1 cellular context compared by ENCODE assay signal in genomic region chr17:2337811-2338657, GRCh38.
TF ChIP-seq lines count a peak whose summit lies in the region.

No MANE protein-coding gene starts in this region.

TF ChIP-seq in K562, 482 proteins besides CTCF, POLR2A, EP300 and RAD21 (continued from another document):
- TF ChIP-seq ATF6 (CRISPR knock-in tag; IDR thresholded peaks at IDR 0.05): no peak
- 0 out of 2 replicates have a peak, but pooled peaks have one; percentile 16 for TF ChIP-seq MTA3 (IDR thresholded peaks at IDR 0.05; ENCODE audit: borderline replicate concordance)
- TF ChIP-seq ZBTB12 (CRISPR knock-in tag; IDR thresholded peaks at IDR 0.05): no peak
- TF ChIP-seq FOXP4 (CRISPR knock-in tag; IDR thresholded peaks at IDR 0.05; ENCODE audit: borderline replicate concordance): no peak
- no peak for TF ChIP-seq SFPQ (IDR thresholded peaks at IDR 0.05; ENCODE audit: low read depth, low read length)
- no peak for TF ChIP-seq SAFB2 (IDR thresholded peaks at IDR 0.05; ENCODE audit: borderline replicate concordance, low read depth, low read length, severe bottlenecking)
- TF ChIP-seq TAF9B (IDR thresholded peaks at IDR 0.05; ENCODE audit: partially characterized antibody): no peak
- TF ChIP-seq HCFC1 (IDR thresholded peaks at IDR 0.05; ENCODE audit: low read depth, low read length): no peak
- no peak for TF ChIP-seq RAD51 (IDR thresholded peaks at IDR 0.05; ENCODE audit: borderline replicate concordance, low read depth)
- TF ChIP-seq ZBTB17 (CRISPR knock-in tag; IDR thresholded peaks at IDR 0.05): no peak
- no peak for TF ChIP-seq ZNF12 (CRISPR knock-in tag; IDR thresholded peaks at IDR 0.05)
- no peak for TF ChIP-seq NR2C2 (CRISPR knock-in tag; IDR thresholded peaks at IDR 0.05)
- no peak for TF ChIP-seq NR2C2 (tag; IDR thresholded peaks at IDR 0.05)
- TF ChIP-seq SIN3A (IDR thresholded peaks at IDR 0.05; ENCODE audit: borderline replicate concordance in 2 of 2, control insufficient read depth in 1 of 2, low read depth in 2 of 2, low read length in 2 of 2): 0 out of 4 replicates have a peak, but pooled peaks of 1 of the 2 experiments have one; percentile 13
- peak in 1 of 2 experiments; percentile 23; a peak in 1 of 4 replicates for TF ChIP-seq MAZ (CRISPR knock-in tag; conservative IDR thresholded peaks at IDR 0.05 in 1 of 2, IDR thresholded peaks at IDR 0.05 in 1 of 2)
- no peak for TF ChIP-seq ZNF639 (CRISPR knock-in tag; conservative IDR thresholded peaks at IDR 0.05 in 1 of 2, IDR thresholded peaks at IDR 0.05 in 1 of 2)
- no peak for TF ChIP-seq ZNF655 (CRISPR knock-in tag; IDR thresholded peaks at IDR 0.05)
- TF ChIP-seq NCOA2 (IDR thresholded peaks at IDR 0.05; ENCODE audit: partially characterized antibody in 2 of 2): no peak
- TF ChIP-seq TAF1 (IDR thresholded peaks at IDR 0.05; ENCODE audit: control insufficient read depth, extremely low read depth, insufficient read depth, low read length, severe bottlenecking): peak; percentile 30
- no peak for TF ChIP-seq ZNF143 (CRISPR knock-in tag; IDR thresholded peaks at IDR 0.05)
TF ChIP-seq in K562: peak in this region for 23.
